8 cellular contexts compared by ENCODE assay signal in genomic region chrX:135984220-135984619, GRCh38. TPM values are rescaled to one million over a fixed set of nuclear protein-coding genes. Genes with fewer than 3 reads are reported as not detected.
A peak's percentile ranks its signal among the peaks of the same experiment; 100 is the strongest.
DNase-seq lines count a peak whose midpoint lies in the region; ATAC-seq and TF ChIP-seq lines count a peak whose summit lies in the region.

No MANE protein-coding gene starts in this region.

- H3F3A ChIP-seq in SK-N-SH (replicated peaks; ENCODE audit: insufficient read depth) = peaks cover 3% of the 10 kb centered on the region

- TF ChIP-seq CTCF in SK-N-SH (IDR thresholded peaks at IDR 0.05) (no peak), RWPE2 (IDR thresholded peaks at IDR 0.05; ENCODE audit: poor library complexity, severe bottlenecking) (no peak), GM10266 (IDR thresholded peaks at IDR 0.05; ENCODE audit: control insufficient read depth, insufficient read depth, low read depth, missing control alignments) (no peak)

- POLR2A ChIA-PET in SK-N-SH (lab: Yijun Ruan, JAX) = no interaction called here

- H3K9me2 ChIP-seq in SK-N-SH = no peaks in the 10 kb centered on the region

- CTCF ChIA-PET in SK-N-SH (lab: Yijun Ruan, JAX) = no interaction called here

- H3K4me2 ChIP-seq in SK-N-SH = peak overlapping the region; percentile 81; the same call in 1 of the 2 replicates
- peak overlapping the region; percentile 78 for H3K4me2 ChIP-seq in skeletal muscle satellite cell (ENCODE audit: low read length)

- H3K4me3 ChIP-seq in SK-N-SH (ENCODE audit: low read depth in 2 of 2, low read length in 1 of 2) (no peak overlapping the region), RWPE2 (ENCODE audit: severe bottlenecking) (no peak overlapping the region), skeletal muscle satellite cell (ENCODE audit: low read length) (peak overlapping the region; percentile 86)

- no peak overlapping the region for H3K9ac ChIP-seq in SK-N-SH
- peak overlapping the region; percentile 71 for H3K9ac ChIP-seq in skeletal muscle satellite cell (ENCODE audit: low read depth, low read length)

- TF ChIP-seq EP300 in SK-N-SH (IDR thresholded peaks at IDR 0.05; ENCODE audit: borderline replicate concordance in 1 of 2, low read depth in 1 of 2, low read length in 1 of 2) = no peak

- H2AFZ ChIP-seq in SK-N-SH (ENCODE audit: low read depth) = peak overlapping the region; percentile 93

- H3K4me1 ChIP-seq in SK-N-SH (ENCODE audit: control insufficient read depth in 1 of 2, insufficient read depth in 2 of 2, low read depth in 1 of 2, low read length in 1 of 2) (no peaks in the 10 kb centered on the region; a peak in 2 of 4 replicates), RWPE2 (ENCODE audit: insufficient read depth, poor library complexity, severe bottlenecking) (peaks cover 3% of the 10 kb centered on the region), skeletal muscle satellite cell (ENCODE audit: control insufficient read depth, insufficient read depth, low read length) (peaks cover 8% of the 10 kb centered on the region)

- 44% methylated on average over 2 of the region's 2 CpGs for WGBS in SK-N-SH (ENCODE audit: low lambda C conversion rate)

- H3K27me3 ChIP-seq in SK-N-SH (ENCODE audit: insufficient read depth) (peaks cover 5% of the 10 kb centered on the region; the same call in 1 of the 2 replicates), RWPE2 (ENCODE audit: insufficient read depth, poor library complexity, severe bottlenecking) (no peaks in the 10 kb centered on the region), skeletal muscle satellite cell (ENCODE audit: control insufficient read depth, insufficient read depth, low read length) (no peaks in the 10 kb centered on the region)

- H3K9me3 ChIP-seq in SK-N-SH (no peaks in the 10 kb centered on the region), RWPE2 (ENCODE audit: severe bottlenecking) (no peaks in the 10 kb centered on the region), skeletal muscle satellite cell (replicated peaks; ENCODE audit: low read length) (no peaks in the 10 kb centered on the region)

- H3K36me3 ChIP-seq in SK-N-SH (replicated peaks in 1 of 2; ENCODE audit: control insufficient read depth in 1 of 2, insufficient read depth in 2 of 2, low read length in 1 of 2) = no peaks in the 10 kb centered on the region
- no peaks in the 10 kb centered on the region for H3K36me3 ChIP-seq in RWPE2 (ENCODE audit: low read depth)
- H3K36me3 ChIP-seq in skeletal muscle satellite cell (ENCODE audit: insufficient read depth, low read length) = no peaks in the 10 kb centered on the region

- H3K79me2 ChIP-seq in SK-N-SH (ENCODE audit: insufficient read depth) = no peaks in the 10 kb centered on the region; the same call in 1 of the 2 replicates

- no peaks in the 10 kb centered on the region for H4K20me1 ChIP-seq in SK-N-SH (ENCODE audit: insufficient read depth)

- no peak for DNase-seq in SK-N-SH
- no peak for DNase-seq in RWPE2 (ENCODE audit: low spot score)
- DNase-seq in epithelial cell of prostate (ENCODE audit: low read depth, low spot score) = no peak
- DNase-seq in NCI-H748 (lab: John Stamatoyannopoulos, UW; ENCODE audit: unreplicated experiment) = no peak
- DNase-seq in GM10266 (ENCODE audit: extremely low spot score) = no peak

- H3K27ac ChIP-seq in SK-N-SH (ENCODE audit: low read depth in 2 of 2, low read length in 1 of 2) = no peak overlapping the region
- H3K27ac ChIP-seq in RWPE2 (ENCODE audit: poor library complexity, severe bottlenecking) = peak overlapping the region; percentile 48
- H3K27ac ChIP-seq in epithelial cell of prostate = peak overlapping the region; percentile 39

- ATAC-seq in SK-N-SH treated with all-trans-retinoic acid at 6 μM for 48 hours = no peak
- no peak for ATAC-seq in RWPE2 (ENCODE audit: low read depth)
- no peak for ATAC-seq in HG03565 (IDR thresholded peaks at IDR 0.05; ENCODE audit: unreplicated experiment)

- TF ChIP-seq RAD21 in SK-N-SH (IDR thresholded peaks at IDR 0.05; ENCODE audit: low read length) = no peak

TF ChIP-seq in SK-N-SH, 30 proteins besides CTCF, POLR2A, EP300 and RAD21 (continues in another document):
- TF ChIP-seq USF1 (IDR thresholded peaks at IDR 0.05; ENCODE audit: borderline replicate concordance, low read depth) (no peak), TEAD4 (IDR thresholded peaks at IDR 0.05; ENCODE audit: borderline replicate concordance, insufficient read depth) (no peak), ZBTB33 (IDR thresholded peaks at IDR 0.05; ENCODE audit: borderline replicate concordance, low read depth) (no peak), MXI1 (IDR thresholded peaks at IDR 0.05; ENCODE audit: low read depth, low read length) (no peak)
- TF ChIP-seq, protein P1, sequence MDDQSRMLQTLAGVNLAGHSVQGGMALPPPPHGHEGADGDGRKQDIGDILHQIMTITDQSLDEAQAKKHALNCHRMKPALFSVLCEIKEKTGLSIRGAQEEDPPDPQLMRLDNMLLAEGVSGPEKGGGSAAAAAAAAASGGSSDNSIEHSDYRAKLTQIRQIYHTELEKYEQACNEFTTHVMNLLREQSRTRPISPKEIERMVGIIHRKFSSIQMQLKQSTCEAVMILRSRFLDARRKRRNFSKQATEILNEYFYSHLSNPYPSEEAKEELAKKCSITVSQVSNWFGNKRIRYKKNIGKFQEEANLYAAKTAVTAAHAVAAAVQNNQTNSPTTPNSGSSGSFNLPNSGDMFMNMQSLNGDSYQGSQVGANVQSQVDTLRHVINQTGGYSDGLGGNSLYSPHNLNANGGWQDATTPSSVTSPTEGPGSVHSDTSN (IDR thresholded peaks at IDR 0.05) = no peak

TF ChIP-seq in SK-N-SH treated with all-trans-retinoic acid at 6 μM for 48 hours, 23 proteins besides CTCF, POLR2A, EP300 and RAD21:
- TF ChIP-seq ZC3H10 (CRISPR knock-in tag; IDR thresholded peaks at IDR 0.05) (no peak), ZNF565 (CRISPR knock-in tag; conservative IDR thresholded peaks at IDR 0.05; ENCODE audit: low read depth) (no peak), CSDC2 (CRISPR knock-in tag; IDR thresholded peaks at IDR 0.05) (no peak), ZNF70 (CRISPR knock-in tag; IDR thresholded peaks at IDR 0.05) (no peak), CSRNP3 (CRISPR knock-in tag; IDR thresholded peaks at IDR 0.05) (no peak), ESRRG (CRISPR knock-in tag; IDR thresholded peaks at IDR 0.05) (no peak), ZFP30 (CRISPR knock-in tag; IDR thresholded peaks at IDR 0.05) (no peak), BACH2 (CRISPR knock-in tag; IDR thresholded peaks at IDR 0.05; ENCODE audit: borderline replicate concordance) (no peak), CREB5 (CRISPR knock-in tag; IDR thresholded peaks at IDR 0.05; ENCODE audit: low read depth) (no peak), GLIS3 (CRISPR knock-in tag; IDR thresholded peaks at IDR 0.05) (no peak), PPARA (CRISPR knock-in tag; IDR thresholded peaks at IDR 0.05; ENCODE audit: borderline replicate concordance) (no peak), OSR1 (CRISPR knock-in tag; IDR thresholded peaks at IDR 0.05) (no peak), ARNTL (CRISPR knock-in tag; IDR thresholded peaks at IDR 0.05; ENCODE audit: borderline replicate concordance, low read depth) (no peak)
- TF ChIP-seq, protein P2, sequence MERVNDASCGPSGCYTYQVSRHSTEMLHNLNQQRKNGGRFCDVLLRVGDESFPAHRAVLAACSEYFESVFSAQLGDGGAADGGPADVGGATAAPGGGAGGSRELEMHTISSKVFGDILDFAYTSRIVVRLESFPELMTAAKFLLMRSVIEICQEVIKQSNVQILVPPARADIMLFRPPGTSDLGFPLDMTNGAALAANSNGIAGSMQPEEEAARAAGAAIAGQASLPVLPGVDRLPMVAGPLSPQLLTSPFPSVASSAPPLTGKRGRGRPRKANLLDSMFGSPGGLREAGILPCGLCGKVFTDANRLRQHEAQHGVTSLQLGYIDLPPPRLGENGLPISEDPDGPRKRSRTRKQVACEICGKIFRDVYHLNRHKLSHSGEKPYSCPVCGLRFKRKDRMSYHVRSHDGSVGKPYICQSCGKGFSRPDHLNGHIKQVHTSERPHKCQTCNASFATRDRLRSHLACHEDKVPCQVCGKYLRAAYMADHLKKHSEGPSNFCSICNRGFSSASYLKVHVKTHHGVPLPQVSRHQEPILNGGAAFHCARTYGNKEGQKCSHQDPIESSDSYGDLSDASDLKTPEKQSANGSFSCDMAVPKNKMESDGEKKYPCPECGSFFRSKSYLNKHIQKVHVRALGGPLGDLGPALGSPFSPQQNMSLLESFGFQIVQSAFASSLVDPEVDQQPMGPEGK (CRISPR knock-in tag; IDR thresholded peaks at IDR 0.05; ENCODE audit: borderline replicate concordance) = no peak

RNA-seq across cellular contexts. Expression of gene SLC9A6, which starts 1.0 kb away (rescaled TPM):
- 5.0 and 6.7 TPM in 2 replicates for polyA plus RNA-seq in SK-N-SH (2012; rRNA removed)
- 6.8 and 7.2 TPM in 2 replicates for polyA plus RNA-seq in SK-N-SH (2012; cell fraction: cytosol; rRNA removed)
- 2.7 and 6.3 TPM in 2 replicates for polyA plus RNA-seq in SK-N-SH (2012; cell fraction: nucleus; rRNA removed)
- 16.0 and 16.2 TPM in 2 replicates for total RNA-seq in skeletal muscle satellite cell (2012; rRNA removed)

RNA-seq across cellular contexts. Expression of gene MMGT1, which starts 10.4 kb away (rescaled TPM):
- polyA plus RNA-seq in SK-N-SH (2012; rRNA removed) = 7.3 and 8.7 TPM in 2 replicates
- 12.2 and 14.8 TPM in 2 replicates for polyA plus RNA-seq in SK-N-SH (2012; cell fraction: cytosol; rRNA removed)
- 1.7 and 3.1 TPM in 2 replicates for polyA plus RNA-seq in SK-N-SH (2012; cell fraction: nucleus; rRNA removed)
- 20.5 and 22.1 TPM in 2 replicates for total RNA-seq in skeletal muscle satellite cell (2012; rRNA removed)

Comparison
In these comparisons a context has a peak if more than half of its experiments do, and no peak if none do; other contexts are left out.
1. H3K27ac ChIP-seq: peak in RWPE2 (single experiment) and epithelial cell of prostate (single experiment); none in SK-N-SH (0 of 2).